Comparison of ENCODE assay signal across 10 cellular contexts in genomic region chrX:123184199-123184857, GRCh38. TPM values are rescaled to one million over a fixed set of nuclear protein-coding genes. Genes with fewer than 3 reads are reported as not detected.
A peak's percentile ranks its signal among the peaks of the same experiment; 100 is the strongest.
DNase-seq lines count a peak whose midpoint lies in the region; ATAC-seq and TF ChIP-seq lines count a peak whose summit lies in the region.
"Had no signal": no experiment of that assay in that cellular context is flagged by ENCODE, and none has a peak within 500 bp of the region (broad histone marks: within the 10 kb centered on the region; RNA-seq: fewer than 3 reads in every experiment).

Gene GRIA3, plus strand, starts transcription at chrX:123184278. Its CDS starts 258 bp downstream, at chrX:123184536.

- H3K9ac ChIP-seq in PC-3 (ENCODE audit: low read length) (no peak within 1 kb of the TSS), fibroblast of lung (ENCODE audit: insufficient read depth, low read length) (no peak within 1 kb of the TSS)

- TF ChIP-seq CTCF in BJ (IDR thresholded peaks at IDR 0.05; ENCODE audit: insufficient read depth, low read depth, low read length) (no peak), PC-3 (conservative IDR thresholded peaks at IDR 0.05; ENCODE audit: low read depth, low read length) (no peak), fibroblast of lung (conservative IDR thresholded peaks at IDR 0.05 in 1 of 2, IDR thresholded peaks at IDR 0.05 in 1 of 2; ENCODE audit: low read depth in 1 of 2, low read length in 2 of 2) (no peak)

- H2AFZ ChIP-seq in PC-3 (ENCODE audit: low read length), result peak within 1 kb of the TSS; percentile 42; the same call in 1 of the 2 replicates
- H2AFZ ChIP-seq in fibroblast of lung (ENCODE audit: low read length), result no peak within 1 kb of the TSS

- H3K79me2 ChIP-seq in PC-3 (ENCODE audit: low read length), result no peaks in the 10 kb centered on the region
- H3K79me2 ChIP-seq in fibroblast of lung (ENCODE audit: control insufficient read depth, insufficient read depth, low read length), result no peaks in the 10 kb centered on the region

- H3K27ac ChIP-seq in PC-3 (ENCODE audit: low read length) (no peak within 1 kb of the TSS), fibroblast of lung (ENCODE audit: insufficient read depth, low read length) (no peak within 1 kb of the TSS)
- H3K27ac ChIP-seq: neutrophil had no signal

- H3K36me3 ChIP-seq in BJ (ENCODE audit: control insufficient read depth, insufficient read depth, low read length) (no peaks in the 10 kb centered on the region), PC-3 (ENCODE audit: low read depth, low read length) (no peaks in the 10 kb centered on the region), fibroblast of lung (ENCODE audit: control insufficient read depth, insufficient read depth, low read length) (no peaks in the 10 kb centered on the region)
- H3K36me3 ChIP-seq: neutrophil had no signal

- POLR2A ChIA-PET in BJ (lab: Charles Lee), result interaction anchor here (0.7 kb wide), 1 partner anchor 442 kb away, joined by 4 read pairs; no protein-coding TSS in a partner anchor
- POLR2A ChIA-PET in PC-3 (lab: Charles Lee; ENCODE audit: unreplicated experiment), result no interaction called here

- H3K9me3 ChIP-seq in PC-3 (ENCODE audit: low read length), result no peaks in the 10 kb centered on the region
- H3K9me3 ChIP-seq in fibroblast of lung (ENCODE audit: control insufficient read depth, insufficient read depth, low read depth, low read length), result no peaks in the 10 kb centered on the region
- H3K9me3 ChIP-seq: neutrophil had no signal

- H3K4me3 ChIP-seq in BJ (ENCODE audit: low read depth, low read length), result peak within 1 kb of the TSS; percentile 66
- H3K4me3 ChIP-seq in PC-3 (ENCODE audit: low read length), result peak within 1 kb of the TSS; percentile 47
- H3K4me3 ChIP-seq in fibroblast of lung (replicated peaks in 1 of 4; ENCODE audit: control extremely low read depth in 1 of 4, insufficient read depth in 1 of 4, low read depth in 3 of 4, low read length in 4 of 4), result peak within 1 kb of the TSS in 3 of 4 experiments; percentile 18 to 49 (median 26)

- H4K20me1 ChIP-seq in PC-3 (ENCODE audit: low read length), result no peaks in the 10 kb centered on the region
- H4K20me1 ChIP-seq in fibroblast of lung (ENCODE audit: control insufficient read depth, extremely low read depth, insufficient read depth, low read length), result no peaks in the 10 kb centered on the region

- no peaks in the 10 kb centered on the region for H3F3A ChIP-seq in PC-3 (ENCODE audit: low read length, unreplicated experiment)

- no peak for TF ChIP-seq POLR2A in GM18505 (IDR thresholded peaks at IDR 0.05; ENCODE audit: borderline replicate concordance, extremely low read depth, insufficient read depth, insufficient read length)

- ATAC-seq in PC-3 (peak; percentile 42), GM18505 (IDR thresholded peaks at IDR 0.05; ENCODE audit: unreplicated experiment) (no peak)

- no peaks in the 10 kb centered on the region for H3K27me3 ChIP-seq in BJ (ENCODE audit: control insufficient read depth, insufficient read depth, low read length)
- peaks cover 34% of the 10 kb centered on the region for H3K27me3 ChIP-seq in PC-3 (ENCODE audit: low read length)
- H3K27me3 ChIP-seq in fibroblast of lung (ENCODE audit: control insufficient read depth, insufficient read depth, low read length), result peaks cover 5% of the 10 kb centered on the region

- intact Hi-C loops in PC-3 (cut with micrococcal nuclease), result no loop called here

- DNase-seq in BJ (ENCODE audit: low read depth) (no peak), PC-3 (no peak), fibroblast of lung (ENCODE audit: low read depth in 2 of 2) (peak; percentile 0 to 76), nucleus accumbens (lab: John Stamatoyannopoulos, UW) (peak in 34 of 56 donors; percentile 0 to 55 (median 16)), GM19238 (ENCODE audit: insufficient read length, low spot score) (no peak), DMS153 (lab: John Stamatoyannopoulos, UW) (no peak), NAMALWA (ENCODE audit: low spot score) (no peak)
- DNase-seq: activated CD8-positive, alpha-beta memory T cell treated with anti-CD3 and anti-CD28 coated beads for 24 hours had no signal

- CTCF ChIA-PET in BJ (lab: Yijun Ruan, JAX), result interaction anchor here (0.7 kb wide), 1 partner anchor 9 kb away, joined by 3 read pairs; no protein-coding TSS in a partner anchor
- CTCF ChIA-PET in PC-3 (lab: Charles Lee), result no interaction called here

- peak within 1 kb of the TSS; percentile 66 for H3K4me2 ChIP-seq in PC-3 (ENCODE audit: low read length)
- peak within 1 kb of the TSS; percentile 82 for H3K4me2 ChIP-seq in fibroblast of lung (ENCODE audit: extremely low read depth, insufficient read depth, low read length)

- H3K9me2 ChIP-seq in PC-3 (replicated peaks; ENCODE audit: low read length), result no peaks in the 10 kb centered on the region

- BruUV-seq in PC-3 (replicated peaks; lab: Mats Ljungman, UMichigan), result no TSS peak

- no peaks in the 10 kb centered on the region for H3K4me1 ChIP-seq in PC-3 (ENCODE audit: insufficient read depth, low read length)
- no peaks in the 10 kb centered on the region for H3K4me1 ChIP-seq in fibroblast of lung (ENCODE audit: control insufficient read depth, extremely low read depth, insufficient read depth, low read length)

RNA-seq across cellular contexts. Expression of gene GRIA3, which starts in this region (rescaled TPM):
- polyA plus RNA-seq in BJ (2011; rRNA removed) (27.7 and 34.7 TPM in 2 replicates), fibroblast of lung (0.52 and 2.2 TPM in 2 replicates)
- polyA minus RNA-seq in BJ (2011; rRNA and poly(A)+ RNA removed), result 38.0 and 48.8 TPM in 2 replicates
- total RNA-seq in PC-3 (2014; rRNA removed) (not detected in 2 replicates), fibroblast of lung (1.3 and 2.3 TPM in 2 replicates)
- 0.58 and 2.3 TPM in 2 replicates for polyA plus RNA-seq in fibroblast of lung (2012)
- polyA minus RNA-seq in fibroblast of lung (ENCODE audit: low replicate concordance), result 4.3 TPM in 1 of 2 replicates, not detected in the other

Comparison
In these comparisons a context has a peak if more than half of its experiments do, and no peak if none do; other contexts are left out.
1. Peak in ATAC-seq, H3K4me3 ChIP-seq and H3K4me2 ChIP-seq in PC-3; RNA of the gene not detected or under 1 TPM.
2. DNase-seq: peak in fibroblast of lung (2 of 2) and nucleus accumbens (34 of 56); none in BJ (single experiment), PC-3 (single experiment), GM19238 (single experiment), DMS153 (single experiment) and NAMALWA (single experiment).
3. Peak in every context shown above with its lines, with median percentiles within 50 percentile points of each other: H3K4me3 ChIP-seq.